Comparison of ENCODE assay signal across 8 cellular contexts in the genomic region with DNA sequence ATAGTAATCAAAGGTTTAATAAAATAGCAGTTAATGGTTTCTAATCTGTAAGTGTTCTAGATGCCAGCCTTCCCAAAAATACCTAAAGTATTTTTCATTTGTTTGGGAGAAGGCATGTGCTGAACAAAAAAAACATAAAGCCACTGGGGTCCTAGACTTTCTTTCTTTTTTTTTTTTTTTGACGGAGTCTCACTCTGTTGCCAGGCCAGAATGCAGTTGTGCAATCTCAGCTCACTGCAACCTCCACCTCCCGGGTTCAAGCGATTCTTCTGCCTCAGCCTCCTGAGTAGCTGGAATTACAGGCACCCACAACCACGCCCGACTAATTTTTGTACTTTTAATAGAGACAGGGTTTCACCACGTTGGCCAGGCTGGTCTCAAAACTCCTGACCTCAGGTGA.
DNase-seq lines count a peak whose midpoint lies in the region; ATAC-seq, FAIRE-seq and TF ChIP-seq lines count a peak whose summit lies in the region.
"Not testable (repeated sequence)": the region's sequence is repeated elsewhere in the genome, so short reads cannot be mapped to it uniquely, and the experiment has no call there.

No MANE protein-coding gene starts in this region.

- H3K23me2 ChIP-seq in H1 (ENCODE audit: low read depth, low read length), result not testable (repeated sequence)

- H3K27ac Mint-ChIP-seq in GM23338 (peak overlapping the region; percentile 12; the same call in 1 of the 2 replicates), brain (peak overlapping the region in 4 of 5 experiments; percentile 11 to 83 (median 62)), mesothelial cell of epicardium (peak overlapping the region; percentile 88), osteocyte (ENCODE audit: unreplicated experiment) (peak overlapping the region; percentile 81)

- not testable (repeated sequence) for H3K9me3 Mint-ChIP-seq in GM23338; brain; mesothelial cell of epicardium; osteocyte (ENCODE audit: unreplicated experiment)

- not testable (repeated sequence) for H3K4ac ChIP-seq in H1 (replicated peaks; ENCODE audit: insufficient read length, low read depth, low read length)

- not testable (repeated sequence) for H2BK15ac ChIP-seq in H1 (ENCODE audit: low read length)

- H4K91ac ChIP-seq in H1 (replicated peaks; ENCODE audit: insufficient read length, low read length), result not testable (repeated sequence)

- H3K4me1 ChIP-seq in GM23338 (ENCODE audit: insufficient read depth); H1 (replicated peaks in 1 of 4; ENCODE audit: control insufficient read depth in 3 of 4, insufficient read depth in 4 of 4, low read length in 3 of 4); stomach smooth muscle (ENCODE audit: control insufficient read depth, insufficient read depth, low read length): not testable (repeated sequence)
- H3K4me1 ChIP-seq in heart left ventricle (peaks cover 0 to 92% (median 54%) of the 10 kb centered on the region in 12 donors), right atrium auricular region (peaks cover 0 to 78% of the 10 kb centered on the region in 2 donors)

- not testable (repeated sequence) for ATAC-seq in GM23338, heart left ventricle

- not testable (repeated sequence) for H3K18ac ChIP-seq in H1 (ENCODE audit: extremely low read depth, low read length)

- H2AFZ ChIP-seq in GM23338; H1 (ENCODE audit: low read length): not testable (repeated sequence)

- TF ChIP-seq RAD21 in H1 (IDR thresholded peaks at IDR 0.05 in 1 of 2, conservative IDR thresholded peaks at IDR 0.05 in 1 of 2; ENCODE audit: low read depth in 2 of 2, low read length in 2 of 2), result not testable (repeated sequence)

- not testable (repeated sequence) for H4K8ac ChIP-seq in H1 (ENCODE audit: extremely low read depth, insufficient read depth, low read length)

- TF ChIP-seq EP300 in H1 (IDR thresholded peaks at IDR 0.05; ENCODE audit: borderline replicate concordance in 1 of 2, low read depth in 2 of 2, low read length in 2 of 2), result not testable (repeated sequence)

- H2AK5ac ChIP-seq in H1 (ENCODE audit: low read depth, low read length), result not testable (repeated sequence)

- not testable (repeated sequence) for FAIRE-seq in H1 (lab: Jason Lieb, UNC)

- H3K23ac ChIP-seq in H1 (ENCODE audit: insufficient read length), result not testable (repeated sequence)

- H3K4me3 Mint-ChIP-seq in GM23338; mesothelial cell of epicardium; osteocyte (ENCODE audit: unreplicated experiment): not testable (repeated sequence)
- peak overlapping the region in 1 of 5 experiments; percentile 17 for H3K4me3 Mint-ChIP-seq in brain

- H3K4me1 Mint-ChIP-seq in GM23338, result peaks cover 14% of the 10 kb centered on the region; the same call in 2 of the 3 replicates
- peaks cover 68% of the 10 kb centered on the region for H3K4me1 Mint-ChIP-seq in brain
- peaks cover 67% of the 10 kb centered on the region for H3K4me1 Mint-ChIP-seq in mesothelial cell of epicardium
- H3K4me1 Mint-ChIP-seq in osteocyte (ENCODE audit: unreplicated experiment), result peaks cover 58% of the 10 kb centered on the region

- H3K4me2 ChIP-seq in GM23338; H1 (ENCODE audit: insufficient read depth in 1 of 2, low read depth in 2 of 2, low read length in 2 of 2): not testable (repeated sequence)

- CTCF ChIA-PET in H1 (lab: Charles Lee; ENCODE audit: partially characterized antibody), result not testable (repeated sequence)

- H3K36me3 ChIP-seq in GM23338 (ENCODE audit: insufficient read depth); H1 (ENCODE audit: control insufficient read depth in 2 of 4, insufficient read depth in 4 of 4, low read length in 3 of 4); heart left ventricle; right atrium auricular region; stomach smooth muscle (ENCODE audit: control insufficient read depth in 2 of 2, insufficient read depth in 2 of 2, low read length in 2 of 2): not testable (repeated sequence)

- not testable (repeated sequence) for H3F3A ChIP-seq in GM23338 (replicated peaks; ENCODE audit: low read depth)

- H2BK12ac ChIP-seq in H1 (ENCODE audit: low read depth, low read length), result not testable (repeated sequence)

- not testable (repeated sequence) for H3K27ac ChIP-seq in GM23338 (ENCODE audit: low read depth); H1 (ENCODE audit: low read depth, low read length)
- H3K27ac ChIP-seq in heart left ventricle, result peak overlapping the region; percentile 26 to 88 (median 78)
- H3K27ac ChIP-seq in right atrium auricular region, result peak overlapping the region; percentile 65 to 88
- H3K27ac ChIP-seq in stomach smooth muscle (ENCODE audit: low read length), result peak overlapping the region; percentile 6

- not testable (repeated sequence) for TF ChIP-seq CTCF in GM23338 (conservative IDR thresholded peaks at IDR 0.05; ENCODE audit: low read depth in 2 of 2); brain (conservative IDR thresholded peaks at IDR 0.05); H1 (IDR thresholded peaks at IDR 0.05; ENCODE audit: control extremely low read depth in 1 of 3, insufficient read depth in 1 of 3, low read depth in 1 of 3, low read length in 3 of 3); heart left ventricle (IDR thresholded peaks at IDR 0.05); right atrium auricular region (IDR thresholded peaks at IDR 0.05); mesothelial cell of epicardium (IDR thresholded peaks at IDR 0.05; ENCODE audit: unreplicated experiment); osteocyte (IDR thresholded peaks at IDR 0.05)

- POLR2A ChIA-PET in H1 (lab: Charles Lee; ENCODE audit: partially characterized antibody), result not testable (repeated sequence)

- H3K27me3 Mint-ChIP-seq in GM23338 (ENCODE audit: insufficient read depth, low read depth, poor library complexity); brain; mesothelial cell of epicardium (ENCODE audit: low read depth); osteocyte (ENCODE audit: unreplicated experiment): not testable (repeated sequence)

- TF ChIP-seq POLR2A in H1 (IDR thresholded peaks at IDR 0.05; ENCODE audit: control extremely low read depth in 1 of 2, low read depth in 2 of 2, low read length in 2 of 2); heart left ventricle (IDR thresholded peaks at IDR 0.05): not testable (repeated sequence)

- intact Hi-C loops in heart left ventricle (cut with DNase I), result loop anchor here in 1 of 10 donors (5.0 kb wide), 1 partner anchor 55 kb away; no protein-coding TSS in a partner anchor

- H3K56ac ChIP-seq in H1 (replicated peaks; ENCODE audit: insufficient read length, low read depth, low read length), result not testable (repeated sequence)

- H4K5ac ChIP-seq in H1 (ENCODE audit: insufficient read length, low read depth, low read length), result not testable (repeated sequence)

- H3K9ac ChIP-seq in H1 (replicated peaks in 1 of 4; ENCODE audit: extremely low read depth in 1 of 4, low read depth in 3 of 4, low read length in 3 of 4); stomach smooth muscle (ENCODE audit: low read length in 2 of 2): not testable (repeated sequence)

- not testable (repeated sequence) for H3K27me3 ChIP-seq in GM23338 (ENCODE audit: insufficient read depth); H1 (replicated peaks in 1 of 4; ENCODE audit: control insufficient read depth in 3 of 4, extremely low read depth in 1 of 4, insufficient read depth in 3 of 4, low read length in 3 of 4); heart left ventricle; right atrium auricular region; stomach smooth muscle (ENCODE audit: control insufficient read depth in 1 of 2, insufficient read depth in 2 of 2, low read length in 2 of 2)

- H2BK5ac ChIP-seq in H1 (ENCODE audit: low read depth, low read length), result not testable (repeated sequence)

- not testable (repeated sequence) for H2BK20ac ChIP-seq in H1 (ENCODE audit: low read length)

- H3K14ac ChIP-seq in H1 (ENCODE audit: insufficient read length), result not testable (repeated sequence)

- H3K9me3 ChIP-seq in H1 (ENCODE audit: insufficient read depth in 2 of 2, low read depth in 1 of 2, low read length in 1 of 2); heart left ventricle; right atrium auricular region; stomach smooth muscle (ENCODE audit: control insufficient read depth in 2 of 2, low read length in 2 of 2): not testable (repeated sequence)

- not testable (repeated sequence) for H3K79me1 ChIP-seq in H1 (ENCODE audit: low read depth, low read length)

- not testable (repeated sequence) for H3K36me3 Mint-ChIP-seq in GM23338 (ENCODE audit: low read depth); brain; mesothelial cell of epicardium; osteocyte (ENCODE audit: unreplicated experiment)

- H2BK120ac ChIP-seq in H1 (replicated peaks; ENCODE audit: low read depth, low read length), result not testable (repeated sequence)

- H3K4me3 ChIP-seq in GM23338; H1 (ENCODE audit: extremely low read depth in 1 of 4, insufficient read depth in 2 of 4, low read depth in 3 of 4, low read length in 4 of 4); right atrium auricular region; stomach smooth muscle (ENCODE audit: low read length in 2 of 2): not testable (repeated sequence)
- peak overlapping the region in 6 of 12 donors; percentile 11 to 31 (median 12) for H3K4me3 ChIP-seq in heart left ventricle

- not testable (repeated sequence) for H4K20me1 ChIP-seq in GM23338 (replicated peaks; ENCODE audit: insufficient read depth); H1 (replicated peaks in 1 of 2; ENCODE audit: control insufficient read depth in 1 of 2, insufficient read depth in 2 of 2, low read length in 2 of 2)

- not testable (repeated sequence) for H3K79me2 ChIP-seq in GM23338 (replicated peaks; ENCODE audit: insufficient read depth); H1 (ENCODE audit: control insufficient read depth in 1 of 2, insufficient read depth in 2 of 2, low read length in 2 of 2)

- H3K9me2 ChIP-seq in GM23338 (ENCODE audit: insufficient read depth), result not testable (repeated sequence)

- not testable (repeated sequence) for DNase-seq in GM23338 (ENCODE audit: low spot score); H1 (ENCODE audit: low read depth in 1 of 2, low spot score in 2 of 2); heart left ventricle; right atrium auricular region (ENCODE audit: low spot score); mesothelial cell of epicardium (ENCODE audit: low spot score in 2 of 2, unreplicated experiment in 2 of 2); osteocyte (ENCODE audit: extremely low spot score, unreplicated experiment)

- 84% methylated on average over 6 of the region's 6 CpGs; no CpG with 5 or more reads in 1 of the 2 experiments for WGBS in H1 (ENCODE audit: extremely low coverage in 1 of 2, insufficient coverage in 1 of 2, insufficient read length in 1 of 2, insufficient replicate concordance in 2 of 2, low coverage in 1 of 2, low lambda C conversion rate in 2 of 2, missing lambda C conversion rate in 1 of 2), 2 experiments
- 30 to 41% (median 38%) methylated on average over 6 of the region's 6 CpGs for WGBS in heart left ventricle, 4 donors

Comparison
In these comparisons a context has a peak if more than half of its experiments do, and no peak if none do; other contexts are left out.
1. H3K27ac Mint-ChIP-seq: peak in every context shown above with its lines; median percentile 88 in mesothelial cell of epicardium; 81 in osteocyte; 62 in brain; 12 in GM23338.